Comparison of ENCODE assay signal across 15 cellular contexts in genomic region chr16:347203-347602, GRCh38.
"Had no signal": no experiment of that assay in that cellular context is flagged by ENCODE, and none has a peak within 500 bp of the region (broad histone marks: within the 10 kb centered on the region; RNA-seq: fewer than 3 reads in every experiment).

No MANE protein-coding gene starts in this region.

- H3K27ac Mint-ChIP-seq: activated CD8-positive, alpha-beta memory T cell treated with anti-CD3 and anti-CD28 coated beads, Interleukin-2, amount 10 ng/mL, durations not matched to agents 7 days and 5 days; activated naive CD8-positive, alpha-beta T cell treated with anti-CD3 and anti-CD28 coated beads for 36 hours; activated T-cell treated with anti-CD3 and anti-CD28 coated beads, Interleukin-2, amount 50 U/mL, for 24 hours; stimulated activated effector memory CD8-positive, alpha-beta T cell treated with anti-CD3 and anti-CD28 coated beads, Interleukin-12 subunit alpha, Interleukin-12 subunit beta, amount 100 ng/mL, for 72 hours; T-helper 1 cell treated with Interleukin-12 subunit alpha and Interleukin-12 subunit beta and Interleukin-4 antibody, amounts not matched to agents 30 μg/mL and 1 μg/mL, for 36 hours had no signal

- H3K27me3 Mint-ChIP-seq: activated naive CD8-positive, alpha-beta T cell treated with anti-CD3 and anti-CD28 coated beads for 36 hours; activated T-cell treated with anti-CD3 and anti-CD28 coated beads, Interleukin-2, amount 50 U/mL, for 24 hours had no signal

- H3K4me3 ChIP-seq: esophagus squamous epithelium, smooth muscle cell, tibial artery, uterus had no signal

- H3K27ac ChIP-seq: esophagus squamous epithelium, tibial artery, uterus had no signal

- DNase-seq: activated CD4-positive, alpha-beta T cell treated with anti-CD3 and anti-CD28 coated beads, Interleukin-2, amount 50 U/mL, for 4 hours; activated CD4-positive, CD25-positive, alpha-beta regulatory T cell; activated CD8-positive, alpha-beta memory T cell treated with anti-CD3 and anti-CD28 coated beads, Interleukin-2, amount 10 ng/mL, durations not matched to agents 7 days and 5 days; activated effector memory CD4-positive, alpha-beta T cell treated with anti-CD3 and anti-CD28 coated beads, Interleukin-2, amount 50 U/mL, for 16 hours; activated naive CD8-positive, alpha-beta T cell treated with anti-CD3 and anti-CD28 coated beads for 36 hours; activated T-cell treated with anti-CD3 and anti-CD28 coated beads, Interleukin-2, amount 50 U/mL, for 24 hours; dorsolateral prefrontal cortex; esophagus squamous epithelium; left colon; right cardiac atrium; tibial artery; uterus had no signal

- H3K4me3 Mint-ChIP-seq: activated CD8-positive, alpha-beta memory T cell treated with anti-CD3 and anti-CD28 coated beads, Interleukin-2, amount 10 ng/mL, durations not matched to agents 7 days and 5 days; activated naive CD8-positive, alpha-beta T cell treated with anti-CD3 and anti-CD28 coated beads for 36 hours; activated T-cell treated with anti-CD3 and anti-CD28 coated beads, Interleukin-2, amount 50 U/mL, for 24 hours; stimulated activated effector memory CD8-positive, alpha-beta T cell treated with anti-CD3 and anti-CD28 coated beads, Interleukin-12 subunit alpha, Interleukin-12 subunit beta, amount 100 ng/mL, for 72 hours; T-helper 1 cell treated with Interleukin-12 subunit alpha and Interleukin-12 subunit beta and Interleukin-4 antibody, amounts not matched to agents 30 μg/mL and 1 μg/mL, for 36 hours had no signal

- H3K27me3 ChIP-seq: dorsolateral prefrontal cortex, esophagus squamous epithelium, tibial artery, uterus had no signal

- ATAC-seq: activated CD8-positive, alpha-beta memory T cell treated with anti-CD3 and anti-CD28 coated beads, Interleukin-2, amount 10 ng/mL, durations not matched to agents 7 days and 5 days; left colon; right cardiac atrium; stimulated activated effector memory CD8-positive, alpha-beta T cell treated with anti-CD3 and anti-CD28 coated beads, Interleukin-12 subunit alpha, Interleukin-12 subunit beta, amount 100 ng/mL, for 72 hours had no signal

- H3K36me3 ChIP-seq: uterus had no signal

- H3K9me3 Mint-ChIP-seq: activated naive CD8-positive, alpha-beta T cell treated with anti-CD3 and anti-CD28 coated beads for 36 hours; activated T-cell treated with anti-CD3 and anti-CD28 coated beads, Interleukin-2, amount 50 U/mL, for 24 hours; stimulated activated effector memory CD8-positive, alpha-beta T cell treated with anti-CD3 and anti-CD28 coated beads, Interleukin-12 subunit alpha, Interleukin-12 subunit beta, amount 100 ng/mL, for 72 hours; T-helper 1 cell treated with Interleukin-12 subunit alpha and Interleukin-12 subunit beta and Interleukin-4 antibody, amounts not matched to agents 30 μg/mL and 1 μg/mL, for 36 hours had no signal

- H3K9me3 ChIP-seq: esophagus squamous epithelium, tibial artery, uterus had no signal
